Comparison of ENCODE assay signal across 11 cellular contexts in the genomic region with DNA sequence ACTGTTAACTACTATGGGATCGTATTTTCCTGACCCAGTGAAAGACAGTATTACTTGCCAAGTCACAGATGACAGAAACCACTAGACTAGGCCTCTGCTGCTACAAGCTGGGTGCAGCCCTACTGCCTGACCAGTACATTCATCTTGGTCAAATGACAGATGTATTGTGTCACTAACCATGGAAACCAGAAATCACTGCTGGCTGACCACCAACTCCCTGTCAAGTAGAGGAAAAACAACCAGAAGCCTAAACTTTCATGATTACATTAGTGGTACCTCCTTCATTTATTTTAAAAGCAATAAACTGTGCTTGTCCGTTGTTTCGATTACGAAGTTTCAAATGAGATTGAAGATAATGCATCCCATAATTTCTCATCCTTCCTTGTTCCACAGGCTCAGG.
DNase-seq lines count a peak whose midpoint lies in the region; ATAC-seq, FAIRE-seq and TF ChIP-seq lines count a peak whose summit lies in the region.
"Had no signal": no experiment of that assay in that cellular context is flagged by ENCODE, and none has a peak within 500 bp of the region (broad histone marks: within the 10 kb centered on the region; RNA-seq: fewer than 3 reads in every experiment).

No MANE protein-coding gene starts in this region.

- no peaks in the 10 kb centered on the region for H3K79me2 ChIP-seq in endothelial cell of umbilical vein (ENCODE audit: control insufficient read depth, insufficient read depth, low read length)

- H3K9me1 ChIP-seq in endothelial cell of umbilical vein (replicated peaks; ENCODE audit: control insufficient read depth, extremely low read depth, insufficient read depth, low read length) = no peaks in the 10 kb centered on the region

- POLR2A ChIA-PET in endothelial cell of umbilical vein (lab: Charles Lee) = no interaction called here

- H2AFZ ChIP-seq in endothelial cell of umbilical vein (ENCODE audit: low read depth, low read length) = no peak overlapping the region

- BruUV-seq in endothelial cell of umbilical vein (replicated peaks; lab: Mats Ljungman, UMichigan) = no TSS peak

- ATAC-seq in upper lobe of left lung (ENCODE audit: low FRiP score in 2 of 2) = peak; percentile 46 to 73

- H3K4me1 ChIP-seq in endothelial cell of umbilical vein (ENCODE audit: control insufficient read depth, extremely low read depth, insufficient read depth, low read length) (no peaks in the 10 kb centered on the region), upper lobe of left lung (peaks cover 0 to 8% (median 3%) of the 10 kb centered on the region in 4 donors)

- CTCF ChIA-PET in endothelial cell of umbilical vein (lab: Charles Lee) = no interaction called here

- WGBS in upper lobe of left lung, 2 donors = 26 to 58% methylated on average over 4 of the region's 4 CpGs

- no peak overlapping the region for H3K4me3 Mint-ChIP-seq in activated T-helper 1 cell treated with anti-CD3 and anti-CD28 coated beads, Interleukin-12 subunit alpha, Interleukin-12 subunit beta, Interleukin-2, Interleukin-4 antibody, amounts not matched to agents 30 ng/mL and 10 ng/mL and 1 ng/mL, durations not matched to agents 14 hours and 24 hours and 36 hours
- H3K4me3 Mint-ChIP-seq: activated B cell treated with CpG ODN at 0.5 μM for 24 hours had no signal

- no peaks in the 10 kb centered on the region for H3K9me3 Mint-ChIP-seq in activated T-helper 1 cell treated with anti-CD3 and anti-CD28 coated beads, Interleukin-12 subunit alpha, Interleukin-12 subunit beta, Interleukin-2, Interleukin-4 antibody, amounts not matched to agents 30 ng/mL and 10 ng/mL and 1 ng/mL, durations not matched to agents 14 hours and 24 hours and 36 hours
- H3K9me3 Mint-ChIP-seq: activated B cell treated with CpG ODN at 0.5 μM for 24 hours had no signal

- H3K27ac Mint-ChIP-seq in activated T-helper 1 cell treated with anti-CD3 and anti-CD28 coated beads, Interleukin-12 subunit alpha, Interleukin-12 subunit beta, Interleukin-2, Interleukin-4 antibody, amounts not matched to agents 30 ng/mL and 10 ng/mL and 1 ng/mL, durations not matched to agents 14 hours and 24 hours and 36 hours = no peak overlapping the region
- H3K27ac Mint-ChIP-seq: activated B cell treated with CpG ODN at 0.5 μM for 24 hours had no signal

- intact Hi-C loops in endothelial cell of umbilical vein (cut with micrococcal nuclease) = no loop called here
- intact Hi-C loops in activated T-helper 1 cell treated with anti-CD3 and anti-CD28 coated beads, Interleukin-12 subunit alpha, Interleukin-12 subunit beta, Interleukin-2, Interleukin-4 antibody, amounts not matched to agents 30 ng/mL and 10 ng/mL and 1 ng/mL, durations not matched to agents 14 hours and 24 hours and 36 hours (cut with micrococcal nuclease) = no loop called here

- H3K36me3 ChIP-seq in endothelial cell of umbilical vein (ENCODE audit: control insufficient read depth in 2 of 2, extremely low read depth in 1 of 2, insufficient read depth in 2 of 2, low read length in 2 of 2) (no peaks in the 10 kb centered on the region), upper lobe of left lung (no peaks in the 10 kb centered on the region)

- H3K4me2 ChIP-seq in endothelial cell of umbilical vein (ENCODE audit: insufficient read depth, low read length) = no peak overlapping the region

- dilution Hi-C loops in endothelial cell of umbilical vein (cut with MboI; ENCODE audit: extremely low pct_ligation_motif_present, low sequenced_read_pairs) = no loop called here

- H3K9me3 ChIP-seq in endothelial cell of umbilical vein (replicated peaks; ENCODE audit: control insufficient read depth, insufficient read depth, low read length) (no peaks in the 10 kb centered on the region), upper lobe of left lung (no peaks in the 10 kb centered on the region)

- H3K27me3 Mint-ChIP-seq in activated T-helper 1 cell treated with anti-CD3 and anti-CD28 coated beads, Interleukin-12 subunit alpha, Interleukin-12 subunit beta, Interleukin-2, Interleukin-4 antibody, amounts not matched to agents 30 ng/mL and 10 ng/mL and 1 ng/mL, durations not matched to agents 14 hours and 24 hours and 36 hours (ENCODE audit: insufficient read depth) = no peaks in the 10 kb centered on the region
- H3K27me3 Mint-ChIP-seq: activated B cell treated with CpG ODN at 0.5 μM for 24 hours had no signal

- H3K4me3 ChIP-seq in endothelial cell of umbilical vein (replicated peaks in 1 of 3; ENCODE audit: insufficient read depth in 1 of 3, low read depth in 1 of 3, low read length in 3 of 3) = no peak overlapping the region
- no peak overlapping the region for H3K4me3 ChIP-seq in upper lobe of left lung

- H3K9ac ChIP-seq in endothelial cell of umbilical vein (replicated peaks; ENCODE audit: extremely low read depth, insufficient read depth, low read length) = no peak overlapping the region

- TF ChIP-seq EP300 in upper lobe of left lung (IDR thresholded peaks at IDR 0.05) = no peak

- TF ChIP-seq POLR2A in endothelial cell of umbilical vein (IDR thresholded peaks at IDR 0.05; ENCODE audit: low read depth, low read length) (no peak), upper lobe of left lung (IDR thresholded peaks at IDR 0.05) (no peak)

- TF ChIP-seq CTCF in endothelial cell of umbilical vein (IDR thresholded peaks at IDR 0.05; ENCODE audit: extremely low read depth in 1 of 2, insufficient read depth in 1 of 2, low read depth in 1 of 2, low read length in 2 of 2) = no peak
- no peak for TF ChIP-seq CTCF in upper lobe of left lung (IDR thresholded peaks at IDR 0.05)

- no peaks in the 10 kb centered on the region for H3K4me1 Mint-ChIP-seq in activated T-helper 1 cell treated with anti-CD3 and anti-CD28 coated beads, Interleukin-12 subunit alpha, Interleukin-12 subunit beta, Interleukin-2, Interleukin-4 antibody, amounts not matched to agents 30 ng/mL and 10 ng/mL and 1 ng/mL, durations not matched to agents 14 hours and 24 hours and 36 hours (ENCODE audit: low read depth)
- H3K4me1 Mint-ChIP-seq: activated B cell treated with CpG ODN at 0.5 μM for 24 hours had no signal

- no peaks in the 10 kb centered on the region for H3K27me3 ChIP-seq in endothelial cell of umbilical vein (ENCODE audit: control insufficient read depth in 2 of 2, insufficient read depth in 2 of 2, low read length in 2 of 2)
- H3K27me3 ChIP-seq in upper lobe of left lung = no peaks in the 10 kb centered on the region

- no peaks in the 10 kb centered on the region for H4K20me1 ChIP-seq in endothelial cell of umbilical vein (replicated peaks; ENCODE audit: control insufficient read depth, extremely low read depth, insufficient read depth, low read length)

- H3K36me3 Mint-ChIP-seq in activated T-helper 1 cell treated with anti-CD3 and anti-CD28 coated beads, Interleukin-12 subunit alpha, Interleukin-12 subunit beta, Interleukin-2, Interleukin-4 antibody, amounts not matched to agents 30 ng/mL and 10 ng/mL and 1 ng/mL, durations not matched to agents 14 hours and 24 hours and 36 hours (ENCODE audit: low read depth) = no peaks in the 10 kb centered on the region

- H3K27ac ChIP-seq in endothelial cell of umbilical vein (ENCODE audit: insufficient read depth, low read depth, low read length) (no peak overlapping the region), upper lobe of left lung (peak overlapping the region in 2 of 4 donors; percentile 50 to 58)

- no peak for FAIRE-seq in endothelial cell of umbilical vein (lab: Jason Lieb, UNC)

- DNase-seq in NCI-H2081 (lab: John Stamatoyannopoulos, UW) (peak; percentile 12 to 64), NCI-H2081 treated with DMSO at 0.1 percent for 48 hours (lab: John Stamatoyannopoulos, UW) (no peak), endothelial cell of umbilical vein (ENCODE audit: low read depth, low spot score) (peak; percentile 1), medulla oblongata (ENCODE audit: extremely low spot score) (peak; percentile 69), upper lobe of left lung (peak in 1 of 2 donors; percentile 25), Kasumi-1 (lab: John Stamatoyannopoulos, UW) (no peak), NCI-H748 (lab: John Stamatoyannopoulos, UW; ENCODE audit: unreplicated experiment) (no peak)
- DNase-seq in activated T-helper 1 cell treated with anti-CD3 and anti-CD28 coated beads, Interleukin-12 subunit alpha, Interleukin-12 subunit beta, Interleukin-2, Interleukin-4 antibody, amounts not matched to agents 30 ng/mL and 10 ng/mL and 1 ng/mL, durations not matched to agents 14 hours and 24 hours and 36 hours (ENCODE audit: low spot score) = no peak
- DNase-seq: 8988T, activated B cell treated with CpG ODN at 0.5 μM for 24 hours, NCI-H82 had no signal

TF ChIP-seq in endothelial cell of umbilical vein, 7 proteins besides CTCF, POLR2A, EP300 and RAD21:
- TF ChIP-seq GATA2 (IDR thresholded peaks at IDR 0.05; ENCODE audit: insufficient read depth, insufficient read length, low read depth, low read length) = no peak
- no peak for TF ChIP-seq JUN (IDR thresholded peaks at IDR 0.05; ENCODE audit: borderline replicate concordance, insufficient read depth, insufficient read length, low read depth)
- TF ChIP-seq, protein P1, sequence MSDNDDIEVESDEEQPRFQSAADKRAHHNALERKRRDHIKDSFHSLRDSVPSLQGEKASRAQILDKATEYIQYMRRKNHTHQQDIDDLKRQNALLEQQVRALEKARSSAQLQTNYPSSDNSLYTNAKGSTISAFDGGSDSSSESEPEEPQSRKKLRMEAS (IDR thresholded peaks at IDR 0.05; ENCODE audit: insufficient read depth, insufficient read length) = no peak
- no peak for TF ChIP-seq POLR2AphosphoS5 (IDR thresholded peaks at IDR 0.05; ENCODE audit: insufficient read depth, low read depth, low read length)
- no peak for TF ChIP-seq EZH2 (IDR thresholded peaks at IDR 0.05; ENCODE audit: borderline replicate concordance, low read depth, low read length, severe bottlenecking)
- TF ChIP-seq MYC (IDR thresholded peaks at IDR 0.05; ENCODE audit: low read depth, low read length) = no peak
- no peak for TF ChIP-seq FOS (IDR thresholded peaks at IDR 0.05; ENCODE audit: borderline replicate concordance, insufficient read depth, low read length)

Comparison
In these comparisons a context has a peak if more than half of its experiments do, and no peak if none do; other contexts are left out.
1. DNase-seq: peak in NCI-H2081 (2 of 2), endothelial cell of umbilical vein (single experiment) and medulla oblongata (single experiment); none in NCI-H2081 treated with DMSO at 0.1 percent for 48 hours (single experiment), activated T-helper 1 cell treated with anti-CD3 and anti-CD28 coated beads, Interleukin-12 subunit alpha, Interleukin-12 subunit beta, Interleukin-2, Interleukin-4 antibody, amounts not matched to agents 30 ng/mL and 10 ng/mL and 1 ng/mL, durations not matched to agents 14 hours and 24 hours and 36 hours (single experiment), Kasumi-1 (0 of 2) and NCI-H748 (single experiment).